Comparison of ENCODE assay signal across 3 cellular contexts in the genomic region with DNA sequence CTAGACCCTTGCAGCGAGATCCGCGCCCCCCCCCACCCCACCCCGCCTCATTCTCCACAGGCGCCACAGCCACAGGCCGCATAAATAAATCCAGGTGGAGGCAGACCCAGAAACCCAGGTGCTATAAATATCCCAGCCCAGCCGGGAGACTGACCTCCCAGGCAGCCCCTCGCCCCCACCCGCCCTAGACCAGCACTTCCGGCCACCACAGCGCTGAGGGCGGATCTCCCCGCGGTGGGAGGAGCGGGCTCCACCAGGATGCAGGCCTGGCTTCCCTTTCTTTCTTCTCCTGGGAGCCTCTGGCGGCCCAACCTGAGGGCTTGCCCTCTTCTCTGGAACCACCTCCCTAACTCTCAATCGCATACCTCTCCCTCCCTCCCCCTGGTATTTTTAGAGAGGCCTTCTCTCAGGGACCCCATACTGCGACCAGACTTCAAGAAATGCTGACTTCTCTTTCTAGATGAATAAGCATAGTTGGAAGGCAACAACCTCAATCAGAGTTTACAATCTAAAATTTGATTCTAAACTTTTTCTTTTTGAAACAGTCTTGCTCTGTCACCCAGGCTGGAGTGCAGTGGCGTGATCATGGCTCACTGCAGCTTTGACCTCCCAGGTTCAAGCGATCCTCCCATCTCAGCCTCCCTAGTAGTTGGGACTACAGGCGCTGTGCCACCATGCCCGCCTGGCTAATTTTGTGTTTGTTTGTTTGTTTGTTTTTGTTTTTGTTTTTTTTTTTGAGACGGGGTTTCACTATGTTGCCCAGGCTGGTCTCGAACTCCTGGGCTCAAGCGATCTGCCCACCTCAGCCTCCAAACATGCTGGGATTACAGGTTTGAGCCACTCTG.
TF ChIP-seq lines count a peak whose summit lies in the region.

No MANE protein-coding gene starts in this region.

TF ChIP-seq in SK-N-SH, 30 proteins besides CTCF, POLR2A, EP300 and RAD21:
- TF ChIP-seq RCOR1 (IDR thresholded peaks at IDR 0.05; ENCODE audit: low read length), result no peak
- TF ChIP-seq, protein P1, sequence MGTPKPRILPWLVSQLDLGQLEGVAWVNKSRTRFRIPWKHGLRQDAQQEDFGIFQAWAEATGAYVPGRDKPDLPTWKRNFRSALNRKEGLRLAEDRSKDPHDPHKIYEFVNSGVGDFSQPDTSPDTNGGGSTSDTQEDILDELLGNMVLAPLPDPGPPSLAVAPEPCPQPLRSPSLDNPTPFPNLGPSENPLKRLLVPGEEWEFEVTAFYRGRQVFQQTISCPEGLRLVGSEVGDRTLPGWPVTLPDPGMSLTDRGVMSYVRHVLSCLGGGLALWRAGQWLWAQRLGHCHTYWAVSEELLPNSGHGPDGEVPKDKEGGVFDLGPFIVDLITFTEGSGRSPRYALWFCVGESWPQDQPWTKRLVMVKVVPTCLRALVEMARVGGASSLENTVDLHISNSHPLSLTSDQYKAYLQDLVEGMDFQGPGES (IDR thresholded peaks at IDR 0.05; ENCODE audit: low read depth, low read length), result no peak
- TF ChIP-seq MEF2A (IDR thresholded peaks at IDR 0.05; ENCODE audit: borderline replicate concordance, low read depth), result no peak
- no peak for TF ChIP-seq SIN3A (IDR thresholded peaks at IDR 0.05; ENCODE audit: borderline replicate concordance, low read depth, low read length)
- no peak for TF ChIP-seq TCF12 (IDR thresholded peaks at IDR 0.05)
- TF ChIP-seq FOSL2 (IDR thresholded peaks at IDR 0.05; ENCODE audit: borderline replicate concordance, low read depth), result no peak
- TF ChIP-seq NRF1 (IDR thresholded peaks at IDR 0.05; ENCODE audit: low read depth, low read length), result no peak
- no peak for TF ChIP-seq ZBTB33 (IDR thresholded peaks at IDR 0.05; ENCODE audit: borderline replicate concordance, low read depth)
- TF ChIP-seq EZH2phosphoT487 (IDR thresholded peaks at IDR 0.05; ENCODE audit: borderline replicate concordance, low read depth), result no peak
- no peak for TF ChIP-seq NFIC (IDR thresholded peaks at IDR 0.05; ENCODE audit: borderline replicate concordance)
- no peak for TF ChIP-seq TEAD4 (IDR thresholded peaks at IDR 0.05; ENCODE audit: borderline replicate concordance, insufficient read depth)
- TF ChIP-seq ELF1 (IDR thresholded peaks at IDR 0.05), result no peak
- no peak for TF ChIP-seq POLR2AphosphoS5 (IDR thresholded peaks at IDR 0.05; ENCODE audit: low read depth, low read length)
- TF ChIP-seq USF2 (IDR thresholded peaks at IDR 0.05; ENCODE audit: borderline replicate concordance, low read depth, low read length), result no peak
- no peak for TF ChIP-seq SMC3 (IDR thresholded peaks at IDR 0.05; ENCODE audit: low read depth, low read length)
- no peak for TF ChIP-seq JUND (IDR thresholded peaks at IDR 0.05)
- no peak for TF ChIP-seq RXRA (IDR thresholded peaks at IDR 0.05; ENCODE audit: borderline replicate concordance, low read depth)

TF ChIP-seq in SK-N-SH treated with all-trans-retinoic acid at 6 μM for 48 hours, 23 proteins besides CTCF, POLR2A, EP300 and RAD21:
- no peak for TF ChIP-seq ZFP3 (CRISPR knock-in tag; IDR thresholded peaks at IDR 0.05)
- no peak for TF ChIP-seq TSHZ2 (CRISPR knock-in tag; IDR thresholded peaks at IDR 0.05)
- TF ChIP-seq CSRNP3 (CRISPR knock-in tag; IDR thresholded peaks at IDR 0.05), result no peak
- no peak for TF ChIP-seq ISL1 (CRISPR knock-in tag; IDR thresholded peaks at IDR 0.05)
- no peak for TF ChIP-seq PPARA (CRISPR knock-in tag; IDR thresholded peaks at IDR 0.05; ENCODE audit: borderline replicate concordance)
- TF ChIP-seq ZFP30 (CRISPR knock-in tag; IDR thresholded peaks at IDR 0.05), result no peak
- no peak for TF ChIP-seq ZC3H10 (CRISPR knock-in tag; IDR thresholded peaks at IDR 0.05)

TF ChIP-seq in HepG2, 621 proteins besides CTCF, POLR2A, EP300 and RAD21:
- TF ChIP-seq SNAPC2 (CRISPR knock-in tag; IDR thresholded peaks at IDR 0.05) (0 out of 2 replicates have a peak, but pooled peaks have one; percentile 50), ZNF296 (CRISPR knock-in tag; conservative IDR thresholded peaks at IDR 0.05) (no peak), KDM5B (CRISPR knock-in tag; IDR thresholded peaks at IDR 0.05; ENCODE audit: borderline replicate concordance) (0 out of 2 replicates have a peak, but pooled peaks have one; percentile 23)
- TF ChIP-seq, protein P2, sequence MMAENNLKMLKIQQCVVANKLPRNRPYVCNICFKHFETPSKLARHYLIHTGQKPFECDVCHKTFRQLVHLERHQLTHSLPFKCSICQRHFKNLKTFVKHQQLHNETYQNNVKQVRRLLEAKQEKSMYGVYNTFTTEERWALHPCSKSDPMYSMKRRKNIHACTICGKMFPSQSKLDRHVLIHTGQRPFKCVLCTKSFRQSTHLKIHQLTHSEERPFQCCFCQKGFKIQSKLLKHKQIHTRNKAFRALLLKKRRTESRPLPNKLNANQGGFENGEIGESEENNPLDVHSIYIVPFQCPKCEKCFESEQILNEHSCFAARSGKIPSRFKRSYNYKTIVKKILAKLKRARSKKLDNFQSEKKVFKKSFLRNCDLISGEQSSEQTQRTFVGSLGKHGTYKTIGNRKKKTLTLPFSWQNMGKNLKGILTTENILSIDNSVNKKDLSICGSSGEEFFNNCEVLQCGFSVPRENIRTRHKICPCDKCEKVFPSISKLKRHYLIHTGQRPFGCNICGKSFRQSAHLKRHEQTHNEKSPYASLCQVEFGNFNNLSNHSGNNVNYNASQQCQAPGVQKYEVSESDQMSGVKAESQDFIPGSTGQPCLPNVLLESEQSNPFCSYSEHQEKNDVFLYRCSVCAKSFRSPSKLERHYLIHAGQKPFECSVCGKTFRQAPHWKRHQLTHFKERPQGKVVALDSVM (CRISPR knock-in tag; IDR thresholded peaks at IDR 0.05), result peak; percentile 89
